Comparison of ENCODE assay signal across 18 cellular contexts in the genomic region with DNA sequence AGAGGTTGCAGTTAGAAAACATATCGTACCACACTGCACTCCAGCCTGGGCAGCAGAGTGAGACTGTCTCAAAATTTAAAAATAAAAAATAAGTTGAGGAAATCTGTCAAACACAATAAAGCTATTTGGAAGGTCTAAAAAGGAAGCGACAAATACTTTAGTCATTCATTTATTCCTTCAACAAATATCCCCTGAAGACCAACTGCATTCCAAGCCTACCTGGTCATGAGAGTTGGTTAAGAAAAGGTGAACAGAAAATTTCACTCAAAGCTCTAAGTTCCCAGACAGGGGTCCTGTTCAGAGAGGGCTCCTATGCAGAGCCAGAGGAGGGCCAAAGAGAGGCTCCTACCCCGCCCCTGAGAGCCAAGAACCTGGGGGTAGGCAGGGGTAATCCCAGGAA. TPM values are rescaled to one million over a fixed set of nuclear protein-coding genes. Genes with fewer than 3 reads are reported as not detected.
DNase-seq lines count a peak whose midpoint lies in the region; ATAC-seq and TF ChIP-seq lines count a peak whose summit lies in the region.
"Had no signal": no experiment of that assay in that cellular context is flagged by ENCODE, and none has a peak within 500 bp of the region (broad histone marks: within the 10 kb centered on the region; RNA-seq: fewer than 3 reads in every experiment).

No MANE protein-coding gene starts in this region.

- peak overlapping the region; percentile 66 for H3K14ac ChIP-seq in IMR-90 (replicated peaks; ENCODE audit: low read depth, low read length)

- H2BK20ac ChIP-seq in IMR-90 (ENCODE audit: low read depth, low read length): 0 out of 2 replicates have a peak overlapping the region, but pooled peaks have one; percentile 61

- no peak overlapping the region for H3K27ac ChIP-seq in CD4-positive, CD25-positive, alpha-beta regulatory T cell (ENCODE audit: insufficient read depth, low read length, poor library complexity, severe bottlenecking)
- H3K27ac ChIP-seq in IMR-90 (ENCODE audit: insufficient read depth, low read length): no peak overlapping the region
- H3K27ac ChIP-seq in caudate nucleus (ENCODE audit: low read depth, low read length): no peak overlapping the region
- H3K27ac ChIP-seq: HL-60 had no signal

- no peak for DNase-seq in CD4-positive, CD25-positive, alpha-beta regulatory T cell
- DNase-seq in IMR-90 (no peak), chondrocyte (ENCODE audit: low spot score) (peak; percentile 4), kidney tubule cell (ENCODE audit: low spot score) (peak; percentile 73), caudate nucleus (lab: John Stamatoyannopoulos, UW) (no peak), cortex of kidney (lab: John Stamatoyannopoulos, UW) (no peak), DMS 273 treated with DMSO at 0.1 percent for 48 hours (lab: John Stamatoyannopoulos, UW) (no peak)
- DNase-seq: CD4-positive, alpha-beta memory T cell; EL; NCI-H1105 treated with DMSO at 0.1 percent for 48 hours; NCI-H1694; NCI-H2107; NCI-H510A treated with DMSO at 0.1 percent for 48 hours; NCI-H774; OCI-M1; RPMI8226 had no signal

- CTCF ChIA-PET in IMR-90 (lab: Yijun Ruan, JAX): no interaction called here

- H2BK5ac ChIP-seq in IMR-90 (ENCODE audit: low read depth, low read length, poor library complexity, severe bottlenecking): no peak overlapping the region

- intact Hi-C loops in IMR-90 (cut with micrococcal nuclease): no loop called here

- H4K5ac ChIP-seq in IMR-90 (ENCODE audit: low read depth, low read length): no peak overlapping the region

- H3K23ac ChIP-seq in IMR-90 (ENCODE audit: low read depth, low read length): no peak overlapping the region

- H3K27me3 Mint-ChIP-seq in CD4-positive, CD25-positive, alpha-beta regulatory T cell: no peaks in the 10 kb centered on the region
- no peaks in the 10 kb centered on the region for H3K27me3 Mint-ChIP-seq in chondrocyte (ENCODE audit: low read depth)
- H3K27me3 Mint-ChIP-seq: CD4-positive, alpha-beta memory T cell had no signal

- POLR2A ChIA-PET in IMR-90 (lab: Charles Lee; ENCODE audit: unreplicated experiment): no interaction called here

- H4K20me1 ChIP-seq in IMR-90 (ENCODE audit: insufficient read depth, low read length): no peaks in the 10 kb centered on the region

- no peak overlapping the region for H3K56ac ChIP-seq in IMR-90 (ENCODE audit: extremely low read depth, insufficient read depth, low read length)

- peaks cover 27% of the 10 kb centered on the region for H3K36me3 ChIP-seq in CD4-positive, CD25-positive, alpha-beta regulatory T cell (ENCODE audit: control insufficient read depth, insufficient read depth, low read length)
- peaks cover 12% of the 10 kb centered on the region for H3K36me3 ChIP-seq in IMR-90 (ENCODE audit: control insufficient read depth, insufficient read depth, low read length)
- H3K36me3 ChIP-seq: HAP-1 had no signal

- dilution Hi-C loops in IMR-90 (cut with HindIII; ENCODE audit: low sequenced_read_pairs, unreplicated experiment): no loop called here

- H3K4me1 ChIP-seq in CD4-positive, CD25-positive, alpha-beta regulatory T cell (ENCODE audit: control insufficient read depth, insufficient read depth, low read length, poor library complexity, severe bottlenecking): no peaks in the 10 kb centered on the region
- H3K4me1 ChIP-seq in IMR-90 (ENCODE audit: control insufficient read depth, insufficient read depth, low read length): peaks cover 8% of the 10 kb centered on the region; the same call in 1 of the 2 replicates

- H2AK5ac ChIP-seq in IMR-90 (ENCODE audit: low read depth, low read length): no peak overlapping the region

- H3K4ac ChIP-seq in IMR-90 (ENCODE audit: low read depth, low read length): no peak overlapping the region

- H3K18ac ChIP-seq in IMR-90 (ENCODE audit: low read depth, low read length): no peak overlapping the region

- no peaks in the 10 kb centered on the region for H3K27me3 ChIP-seq in CD4-positive, CD25-positive, alpha-beta regulatory T cell (ENCODE audit: control insufficient read depth, insufficient read depth, low read length)
- H3K27me3 ChIP-seq in IMR-90 (ENCODE audit: control insufficient read depth, insufficient read depth, low read length): no peaks in the 10 kb centered on the region

- peak overlapping the region; percentile 71 for H2AK9ac ChIP-seq in IMR-90 (replicated peaks; ENCODE audit: low read depth, low read length, poor library complexity)

- no peak overlapping the region; the same call in 1 of the 2 replicates for H4K91ac ChIP-seq in IMR-90 (ENCODE audit: insufficient read depth, low read depth, low read length)

- H3K9ac ChIP-seq in IMR-90 (ENCODE audit: low read depth, low read length): no peak overlapping the region

- no peak for ATAC-seq in CD4-positive, CD25-positive, alpha-beta regulatory T cell (ENCODE audit: low read depth in 2 of 2)
- ATAC-seq in IMR-90 (ENCODE audit: low read depth): no peak

- peaks cover 30% of the 10 kb centered on the region for H3K36me3 Mint-ChIP-seq in CD4-positive, CD25-positive, alpha-beta regulatory T cell
- peaks cover 19% of the 10 kb centered on the region for H3K36me3 Mint-ChIP-seq in chondrocyte (ENCODE audit: low read depth)

- peaks cover 0 to 2% (median under 1%) of the 10 kb centered on the region in 4 donors for H3K4me1 Mint-ChIP-seq in CD4-positive, CD25-positive, alpha-beta regulatory T cell
- no peaks in the 10 kb centered on the region for H3K4me1 Mint-ChIP-seq in chondrocyte (ENCODE audit: low read depth)

- H2BK120ac ChIP-seq in IMR-90 (ENCODE audit: low read depth, low read length): no peak overlapping the region

- no peak for TF ChIP-seq CTCF in IMR-90 (conservative IDR thresholded peaks at IDR 0.05; ENCODE audit: low read depth, low read length)
- no peak for TF ChIP-seq CTCF in chondrocyte (IDR thresholded peaks at IDR 0.05)

- no peak overlapping the region for H3K4me3 Mint-ChIP-seq in CD4-positive, CD25-positive, alpha-beta regulatory T cell
- no peak overlapping the region for H3K4me3 Mint-ChIP-seq in chondrocyte (ENCODE audit: unreplicated experiment)
- H3K4me3 Mint-ChIP-seq: CD4-positive, alpha-beta memory T cell had no signal

- H3K4me3 ChIP-seq in CD4-positive, CD25-positive, alpha-beta regulatory T cell (ENCODE audit: low read depth, low read length): no peak overlapping the region
- no peak overlapping the region for H3K4me3 ChIP-seq in IMR-90 (ENCODE audit: insufficient read depth, low read depth, low read length)
- H3K4me3 ChIP-seq: HAP-1 had no signal

- no peak overlapping the region for H2BK15ac ChIP-seq in IMR-90 (ENCODE audit: low read depth, low read length)

- in situ Hi-C loops in IMR-90 (cut with MboI; ENCODE audit: low sequenced_read_pairs): no loop called here

- H3K79me1 ChIP-seq in IMR-90 (ENCODE audit: low read depth in 1 of 2, low read length in 2 of 2): peaks cover 0 to 6% of the 10 kb centered on the region in 2 experiments; a peak in 1 of 4 replicates

- peak overlapping the region in 2 of 3 donors; percentile 46 to 60 for H3K27ac Mint-ChIP-seq in CD4-positive, CD25-positive, alpha-beta regulatory T cell
- H3K27ac Mint-ChIP-seq in chondrocyte (ENCODE audit: unreplicated experiment): no peak overlapping the region

- H3K9me1 ChIP-seq in IMR-90 (ENCODE audit: insufficient read depth, low read length): peaks cover 10% of the 10 kb centered on the region

- H4K8ac ChIP-seq in IMR-90 (ENCODE audit: low read depth in 2 of 2, low read length in 2 of 2): no peak overlapping the region

- H2AFZ ChIP-seq in IMR-90 (replicated peaks; ENCODE audit: low read length, poor library complexity): peak overlapping the region; percentile 29

- no peak for TF ChIP-seq POLR2A in IMR-90 (IDR thresholded peaks at IDR 0.05; ENCODE audit: low read depth, low read length)

- H3K4me2 ChIP-seq in IMR-90 (ENCODE audit: low read depth, low read length): no peak overlapping the region

- no peaks in the 10 kb centered on the region for H3K9me3 ChIP-seq in CD4-positive, CD25-positive, alpha-beta regulatory T cell (ENCODE audit: control insufficient read depth in 2 of 2, low read length in 2 of 2)
- H3K9me3 ChIP-seq in IMR-90 (ENCODE audit: control insufficient read depth, insufficient read depth, low read length): no peaks in the 10 kb centered on the region
- H3K9me3 ChIP-seq: HAP-1 had no signal

- no CpG with 5 or more reads among the region's 3 CpGs for WGBS in IMR-90 (ENCODE audit: extremely low coverage in 2 of 2, insufficient read length in 1 of 2), 2 experiments

- no peaks in the 10 kb centered on the region for H3K9me3 Mint-ChIP-seq in CD4-positive, CD25-positive, alpha-beta regulatory T cell
- no peaks in the 10 kb centered on the region for H3K9me3 Mint-ChIP-seq in chondrocyte (ENCODE audit: low read depth)

- no TSS peak for BruUV-seq in IMR-90 (replicated peaks; lab: Mats Ljungman, UMichigan)

- no peak for TF ChIP-seq RAD21 in IMR-90 (IDR thresholded peaks at IDR 0.05; ENCODE audit: low read length)

RNA-seq across cellular contexts. Expression of a gene that starts 15.4 kb away (rescaled TPM):
- 29.3 TPM for total RNA-seq in CD4-positive, CD25-positive, alpha-beta regulatory T cell
- 10 to 100 TPM; 13.4 to 15.3 (median 14.3) TPM for polyA plus RNA-seq in CD4-positive, CD25-positive, alpha-beta regulatory T cell
- total RNA-seq in IMR-90 (2012; rRNA removed): 48.2 and 53.0 TPM in 2 replicates
- 10.2 and 11.3 TPM in 2 replicates for polyA plus RNA-seq in IMR-90 (2012; rRNA removed)
- polyA plus RNA-seq in IMR-90 (2012; cell fraction: cytosol; rRNA removed): 28.4 and 59.3 TPM in 2 replicates
- polyA plus RNA-seq in IMR-90 (2012; cell fraction: nucleus; rRNA removed; ENCODE audit: low replicate concordance): 7.2 and 21.3 TPM in 2 replicates
- 66.5 to 75.5 TPM (median 73.3 TPM) in 3 replicates for total RNA-seq in chondrocyte

RNA-seq across cellular contexts. Expression of a gene that starts 35.6 kb away (rescaled TPM):
- total RNA-seq in CD4-positive, CD25-positive, alpha-beta regulatory T cell: 8.0 TPM
- 10 to 100 TPM; 21.5 to 32.6 (median 25.4) TPM for polyA plus RNA-seq in CD4-positive, CD25-positive, alpha-beta regulatory T cell
- total RNA-seq in IMR-90 (2012; rRNA removed) (27.1 and 29.2 TPM in 2 replicates), chondrocyte (21.7 to 28.1 TPM (median 23.7 TPM) in 3 replicates)
- 21.8 and 23.8 TPM in 2 replicates for polyA plus RNA-seq in IMR-90 (2012; rRNA removed)
- 10.5 and 13.3 TPM in 2 replicates for polyA plus RNA-seq in IMR-90 (2012; cell fraction: cytosol; rRNA removed)
- polyA plus RNA-seq in IMR-90 (2012; cell fraction: nucleus; rRNA removed; ENCODE audit: low replicate concordance): 5.4 and 27.0 TPM in 2 replicates

RNA-seq across cellular contexts. Expression of a gene that starts 55.5 kb away (rescaled TPM):
- total RNA-seq in CD4-positive, CD25-positive, alpha-beta regulatory T cell: 171 TPM
- 100 to 1,000 TPM; 110 to 114 (median 112) TPM for polyA plus RNA-seq in CD4-positive, CD25-positive, alpha-beta regulatory T cell
- total RNA-seq in IMR-90 (2012; rRNA removed): 73.0 and 93.7 TPM in 2 replicates
- 54.0 and 62.3 TPM in 2 replicates for polyA plus RNA-seq in IMR-90 (2012; rRNA removed)
- polyA plus RNA-seq in IMR-90 (2012; cell fraction: cytosol; rRNA removed): 29.2 and 37.6 TPM in 2 replicates
- 121 and 155 TPM in 2 replicates for polyA plus RNA-seq in IMR-90 (2012; cell fraction: nucleus; rRNA removed; ENCODE audit: low replicate concordance)
- total RNA-seq in chondrocyte: 61.7 to 69.9 TPM (median 69.2 TPM) in 3 replicates

Comparison
In these comparisons a context has a peak if more than half of its experiments do, and no peak if none do; other contexts are left out.
1. DNase-seq: peak in chondrocyte (single experiment) and kidney tubule cell (single experiment); none in CD4-positive, CD25-positive, alpha-beta regulatory T cell (0 of 3), IMR-90 (single experiment), caudate nucleus (0 of 61), cortex of kidney (single experiment) and DMS 273 treated with DMSO at 0.1 percent for 48 hours (single experiment).